Comparison of ENCODE assay signal across 40 cellular contexts in the genomic region with DNA sequence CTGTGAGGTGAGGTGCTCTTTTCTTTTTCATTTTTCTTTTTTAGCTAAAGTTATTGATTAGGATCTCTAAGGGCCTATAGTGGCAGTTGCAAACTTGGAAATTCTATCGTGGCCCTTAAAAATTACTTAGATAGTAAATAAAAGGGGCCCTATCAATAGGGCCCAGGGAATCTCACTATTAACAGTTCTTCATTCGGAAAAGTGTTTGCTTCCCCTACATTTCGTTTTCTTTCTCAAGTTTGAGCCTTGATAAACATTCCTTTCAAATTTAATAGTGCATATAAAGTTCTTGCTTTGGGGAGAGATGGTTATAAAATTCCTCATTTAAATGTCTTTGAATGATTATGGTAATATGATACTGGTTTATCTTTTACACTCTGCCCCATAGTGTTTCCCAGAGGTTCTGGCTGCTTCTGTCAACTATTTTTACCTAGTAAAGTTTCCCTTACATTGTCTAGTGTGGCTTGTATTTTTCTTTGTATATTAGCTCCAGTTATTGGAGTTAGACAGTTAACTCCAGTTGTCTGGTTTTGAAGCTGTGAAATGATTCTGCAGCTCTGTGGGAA.
"Had no signal": no experiment of that assay in that cellular context is flagged by ENCODE, and none has a peak within 500 bp of the region (broad histone marks: within the 10 kb centered on the region; RNA-seq: fewer than 3 reads in every experiment).

No MANE protein-coding gene starts in this region.

- H3K27ac ChIP-seq: adrenal gland, ascending aorta, body of pancreas, brain microvascular endothelial cell, breast epithelium, cardiac muscle cell had no signal

- H3K9me3 ChIP-seq: adrenal gland, ascending aorta, body of pancreas, breast epithelium had no signal

- H3K36me3 ChIP-seq: adrenal gland, ascending aorta, brain microvascular endothelial cell, breast epithelium, cardiac muscle cell had no signal

- H3K9me3 Mint-ChIP-seq: activated naive CD4-positive, alpha-beta T cell treated with anti-CD3 and anti-CD28 coated beads for 36 hours; activated naive CD4-positive, alpha-beta T cell treated with anti-CD3 and anti-CD28 coated beads, Interleukin-2, amount 10 ng/mL, durations not matched to agents 7 days and 5 days; activated naive CD4-positive, alpha-beta T cell treated with anti-CD3 and anti-CD28 coated beads, Interleukin-2, amount 50 U/mL, for 24 hours; activated naive CD4-positive, alpha-beta T cell treated with anti-CD3 and anti-CD28 coated beads, Interleukin-2, amount 50 U/mL, for 72 hours; activated naive CD8-positive, alpha-beta T cell treated with anti-CD3 and anti-CD28 coated beads for 36 hours; activated naive CD8-positive, alpha-beta T cell treated with anti-CD3 and anti-CD28 coated beads, Interleukin-2, amount 10 ng/mL, durations not matched to agents 7 days and 5 days; activated naive CD8-positive, alpha-beta T cell treated with anti-CD3 and anti-CD28 coated beads, Interleukin-2, amount 50 U/mL, for 24 hours; activated T-cell treated with anti-CD3 and anti-CD28 coated beads, Interleukin-2, amount 50 U/mL, for 24 hours; activated T-cell treated with anti-CD3 and anti-CD28 coated beads, Interleukin-2, amount 50 U/mL, for 4 hours; activated T-cell treated with anti-CD3 and anti-CD28 coated beads, Interleukin-2, amount 50 U/mL, for 72 hours; activated T-helper 1 cell treated with anti-CD3 and anti-CD28 coated beads, Interleukin-12 subunit alpha, Interleukin-12 subunit beta, Interleukin-2, Interleukin-4 antibody, amounts not matched to agents 30 ng/mL and 10 ng/mL and 1 ng/mL, durations not matched to agents 14 hours and 24 hours and 36 hours; activated T-helper 17 cell treated with anti-CD3 and anti-CD28 coated beads, Interleukin-2, amount 50 U/mL, for 72 hours; activated T-helper 2 cell treated with anti-CD3 and anti-CD28 coated beads, Interferon-gamma antibody, Interleukin-2, Interleukin-4, amounts not matched to agents 10 μg/mL and 5 μg/mL and 100 μg/mL, durations not matched to agents 14 hours and 24 hours and 36 hours; brain; central memory CD8-positive, alpha-beta T cell had no signal

- ATAC-seq: activated naive CD4-positive, alpha-beta T cell treated with anti-CD3 and anti-CD28 coated beads, Interleukin-2, amount 50 U/mL, for 72 hours; activated naive CD8-positive, alpha-beta T cell treated with anti-CD3 and anti-CD28 coated beads, Interleukin-2, amount 50 U/mL, for 24 hours; activated T-cell treated with anti-CD3 and anti-CD28 coated beads, Interleukin-2, amount 50 U/mL, for 4 hours; activated T-cell treated with anti-CD3 and anti-CD28 coated beads, Interleukin-2, amount 50 U/mL, for 72 hours; activated T-helper 17 cell treated with anti-CD3 and anti-CD28 coated beads, Interleukin-2, amount 50 U/mL, for 72 hours; body of pancreas had no signal

- H3K4me3 Mint-ChIP-seq: activated naive CD4-positive, alpha-beta T cell treated with anti-CD3 and anti-CD28 coated beads for 36 hours; activated naive CD4-positive, alpha-beta T cell treated with anti-CD3 and anti-CD28 coated beads, Interleukin-2, amount 10 ng/mL, durations not matched to agents 7 days and 5 days; activated naive CD4-positive, alpha-beta T cell treated with anti-CD3 and anti-CD28 coated beads, Interleukin-2, amount 50 U/mL, for 24 hours; activated naive CD8-positive, alpha-beta T cell; activated naive CD8-positive, alpha-beta T cell treated with anti-CD3 and anti-CD28 coated beads for 36 hours; activated naive CD8-positive, alpha-beta T cell treated with anti-CD3 and anti-CD28 coated beads, Interleukin-2, amount 10 ng/mL, durations not matched to agents 7 days and 5 days; activated naive CD8-positive, alpha-beta T cell treated with anti-CD3 and anti-CD28 coated beads, Interleukin-2, amount 50 U/mL, for 24 hours; activated T-cell treated with anti-CD3 and anti-CD28 coated beads, Interleukin-2, amount 50 U/mL, for 24 hours; activated T-cell treated with anti-CD3 and anti-CD28 coated beads, Interleukin-2, amount 50 U/mL, for 4 hours; activated T-cell treated with anti-CD3 and anti-CD28 coated beads, Interleukin-2, amount 50 U/mL, for 72 hours; activated T-helper 1 cell treated with anti-CD3 and anti-CD28 coated beads, Interleukin-12 subunit alpha, Interleukin-12 subunit beta, Interleukin-2, Interleukin-4 antibody, amounts not matched to agents 30 ng/mL and 10 ng/mL and 1 ng/mL, durations not matched to agents 14 hours and 24 hours and 36 hours; activated T-helper 17 cell treated with anti-CD3 and anti-CD28 coated beads, Interleukin-2, amount 50 U/mL, for 72 hours; brain; central memory CD8-positive, alpha-beta T cell had no signal

- FAIRE-seq: astrocyte, bronchial epithelial cell had no signal

- H3K4me1 ChIP-seq: adrenal gland, ascending aorta, breast epithelium had no signal

- H3K27ac Mint-ChIP-seq: activated naive CD4-positive, alpha-beta T cell treated with anti-CD3 and anti-CD28 coated beads for 36 hours; activated naive CD4-positive, alpha-beta T cell treated with anti-CD3 and anti-CD28 coated beads, Interleukin-2, amount 10 ng/mL, durations not matched to agents 7 days and 5 days; activated naive CD4-positive, alpha-beta T cell treated with anti-CD3 and anti-CD28 coated beads, Interleukin-2, amount 50 U/mL, for 24 hours; activated naive CD4-positive, alpha-beta T cell treated with anti-CD3 and anti-CD28 coated beads, Interleukin-2, amount 50 U/mL, for 72 hours; activated naive CD8-positive, alpha-beta T cell; activated naive CD8-positive, alpha-beta T cell treated with anti-CD3 and anti-CD28 coated beads for 36 hours; activated naive CD8-positive, alpha-beta T cell treated with anti-CD3 and anti-CD28 coated beads, Interleukin-2, amount 10 ng/mL, durations not matched to agents 7 days and 5 days; activated naive CD8-positive, alpha-beta T cell treated with anti-CD3 and anti-CD28 coated beads, Interleukin-2, amount 50 U/mL, for 24 hours; activated T-cell treated with anti-CD3 and anti-CD28 coated beads, Interleukin-2, amount 50 U/mL, for 24 hours; activated T-cell treated with anti-CD3 and anti-CD28 coated beads, Interleukin-2, amount 50 U/mL, for 72 hours; activated T-helper 1 cell treated with anti-CD3 and anti-CD28 coated beads, Interleukin-12 subunit alpha, Interleukin-12 subunit beta, Interleukin-2, Interleukin-4 antibody, amounts not matched to agents 30 ng/mL and 10 ng/mL and 1 ng/mL, durations not matched to agents 14 hours and 24 hours and 36 hours; activated T-helper 17 cell treated with anti-CD3 and anti-CD28 coated beads, Interleukin-2, amount 50 U/mL, for 72 hours; activated T-helper 2 cell treated with anti-CD3 and anti-CD28 coated beads, Interferon-gamma antibody, Interleukin-2, Interleukin-4, amounts not matched to agents 10 μg/mL and 5 μg/mL and 100 μg/mL, durations not matched to agents 14 hours and 24 hours and 36 hours; brain had no signal

- H3K4me1 Mint-ChIP-seq: activated naive CD4-positive, alpha-beta T cell treated with anti-CD3 and anti-CD28 coated beads, Interleukin-2, amount 10 ng/mL, durations not matched to agents 7 days and 5 days; activated naive CD4-positive, alpha-beta T cell treated with anti-CD3 and anti-CD28 coated beads, Interleukin-2, amount 50 U/mL, for 24 hours; activated naive CD8-positive, alpha-beta T cell treated with anti-CD3 and anti-CD28 coated beads for 36 hours; activated naive CD8-positive, alpha-beta T cell treated with anti-CD3 and anti-CD28 coated beads, Interleukin-2, amount 10 ng/mL, durations not matched to agents 7 days and 5 days; activated naive CD8-positive, alpha-beta T cell treated with anti-CD3 and anti-CD28 coated beads, Interleukin-2, amount 50 U/mL, for 24 hours; activated T-helper 17 cell treated with anti-CD3 and anti-CD28 coated beads, Interleukin-2, amount 50 U/mL, for 72 hours; brain; central memory CD8-positive, alpha-beta T cell had no signal

- H3K36me3 Mint-ChIP-seq: activated naive CD4-positive, alpha-beta T cell treated with anti-CD3 and anti-CD28 coated beads, Interleukin-2, amount 10 ng/mL, durations not matched to agents 7 days and 5 days; activated naive CD4-positive, alpha-beta T cell treated with anti-CD3 and anti-CD28 coated beads, Interleukin-2, amount 50 U/mL, for 24 hours; activated naive CD4-positive, alpha-beta T cell treated with anti-CD3 and anti-CD28 coated beads, Interleukin-2, amount 50 U/mL, for 72 hours; activated naive CD8-positive, alpha-beta T cell; activated naive CD8-positive, alpha-beta T cell treated with anti-CD3 and anti-CD28 coated beads for 36 hours; activated naive CD8-positive, alpha-beta T cell treated with anti-CD3 and anti-CD28 coated beads, Interleukin-2, amount 10 ng/mL, durations not matched to agents 7 days and 5 days; brain had no signal

- DNase-seq: activated effector memory CD4-positive, alpha-beta T cell treated with anti-CD3 and anti-CD28 coated beads, Interleukin-2, amount 50 U/mL, for 16 hours; activated effector memory CD4-positive, alpha-beta T cell treated with Interleukin-2 at 50 U/mL for 16 hours; activated gamma-delta T cell; activated gamma-delta T cell treated with Interleukin-2 at 50 U/mL for 16 hours; activated naive CD4-positive, alpha-beta T cell; activated naive CD4-positive, alpha-beta T cell treated with anti-CD3 and anti-CD28 coated beads for 36 hours; activated naive CD4-positive, alpha-beta T cell treated with anti-CD3 and anti-CD28 coated beads, Interleukin-2, amount 10 ng/mL, durations not matched to agents 7 days and 5 days; activated naive CD4-positive, alpha-beta T cell treated with anti-CD3 and anti-CD28 coated beads, Interleukin-2, amount 50 U/mL, for 16 hours; activated naive CD4-positive, alpha-beta T cell treated with Interleukin-2 at 50 U/mL for 16 hours; activated naive CD8-positive, alpha-beta T cell treated with anti-CD3 and anti-CD28 coated beads for 36 hours; activated naive CD8-positive, alpha-beta T cell treated with anti-CD3 and anti-CD28 coated beads, Interleukin-2, amount 10 ng/mL, durations not matched to agents 7 days and 5 days; activated naive CD8-positive, alpha-beta T cell treated with anti-CD3 and anti-CD28 coated beads, Interleukin-2, amount 50 U/mL, for 24 hours; activated T-cell treated with anti-CD3 and anti-CD28 coated beads, Interleukin-2, amount 50 U/mL, for 1 hour; activated T-cell treated with anti-CD3 and anti-CD28 coated beads, Interleukin-2, amount 50 U/mL, for 24 hours; activated T-cell treated with anti-CD3 and anti-CD28 coated beads, Interleukin-2, amount 50 U/mL, for 4 hours; activated T-cell treated with anti-CD3 and anti-CD28 coated beads, Interleukin-2, amount 50 U/mL, for 48 hours; activated T-cell treated with anti-CD3 and anti-CD28 coated beads, Interleukin-2, amount 50 U/mL, for 72 hours; adrenal gland; amniotic stem cell; amygdala; anterior cingulate cortex; aorta; body of pancreas; brain microvascular endothelial cell; caudate nucleus; central memory CD4-positive, alpha-beta T cell; cerebellar nuclear complex had no signal

- H3K4me3 ChIP-seq: adrenal gland, ascending aorta, body of pancreas, breast epithelium, cardiac muscle cell had no signal

- H3K27me3 ChIP-seq: ascending aorta, body of pancreas, brain microvascular endothelial cell, breast epithelium, cardiac muscle cell had no signal
